In the genomic region with DNA sequence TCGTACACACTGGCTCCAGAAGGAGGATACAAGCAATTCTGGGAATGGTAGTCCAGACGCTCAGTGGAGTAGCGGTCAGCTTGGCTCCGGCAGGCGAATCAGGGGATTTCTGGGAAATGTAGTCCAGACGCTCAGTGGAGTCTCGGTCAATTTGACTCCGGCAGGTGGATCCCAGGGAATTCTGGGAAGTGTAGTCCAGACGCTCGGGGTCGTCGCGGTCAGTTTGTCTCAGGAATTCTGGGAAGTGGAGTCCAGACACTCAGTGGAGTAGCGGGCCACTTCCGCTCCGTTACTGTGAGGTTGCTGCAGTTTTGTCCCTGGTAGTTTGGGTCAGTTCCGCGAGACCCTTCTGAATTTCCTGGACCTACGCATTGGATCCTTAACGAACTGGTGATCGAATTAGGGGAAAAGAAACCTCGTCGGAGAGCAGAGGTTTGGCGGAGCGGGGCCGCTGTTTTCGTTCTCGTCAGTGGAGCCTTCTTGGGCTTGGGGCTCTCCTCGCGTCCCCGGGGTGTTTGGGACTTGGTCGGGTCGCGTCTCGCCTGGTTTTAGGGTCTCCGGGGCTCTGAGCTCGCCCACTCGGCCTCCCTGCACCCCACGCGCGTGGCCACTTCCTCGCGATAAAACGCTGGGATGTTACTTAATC, we compare ENCODE assay signal across 8 cellular contexts. TPM values are rescaled to one million over a fixed set of nuclear protein-coding genes. Genes with fewer than 3 reads are reported as not detected.
DNase-seq lines count a peak whose midpoint lies in the region; ATAC-seq and TF ChIP-seq lines count a peak whose summit lies in the region.

A gene (plus strand): TSS at position 262 of the 646 bp plus-strand sequence. CDS start 2,429 bp downstream, outside the sequence.

- H3K9me2 ChIP-seq in PC-9 (ENCODE audit: insufficient read depth), result no peaks in the 10 kb centered on the region

- H4K20me1 ChIP-seq in PC-9 (ENCODE audit: insufficient read depth), result no peaks in the 10 kb centered on the region

- H2AFZ ChIP-seq in PC-9, result peak within 1 kb of the TSS; percentile 93

- BruUV-seq in PC-9 (replicated peaks; lab: Mats Ljungman, UMichigan), result no TSS peak

- peak; percentile 90 for ATAC-seq in GM21576 (IDR thresholded peaks at IDR 0.05; ENCODE audit: unreplicated experiment)

- TF ChIP-seq EP300 in Ishikawa (IDR thresholded peaks at IDR 0.05; ENCODE audit: borderline replicate concordance), result no peak

- H3K36me3 ChIP-seq in PC-9 (ENCODE audit: low read depth) (no peaks in the 10 kb centered on the region; the same call in 1 of the 2 replicates), esophagus squamous epithelium (peaks cover 0 to 31% (median 8%) of the 10 kb centered on the region in 3 donors), muscle layer of duodenum (ENCODE audit: control insufficient read depth in 1 of 2, insufficient read depth in 2 of 2, low read length in 2 of 2) (peaks cover 15 to 28% of the 10 kb centered on the region in 2 donors)

- no peak within 1 kb of the TSS for H3K27ac ChIP-seq in PC-9
- peak within 1 kb of the TSS; percentile 72 to 83 (median 79) for H3K27ac ChIP-seq in esophagus squamous epithelium
- peak within 1 kb of the TSS; percentile 88 for H3K27ac ChIP-seq in muscle layer of duodenum (ENCODE audit: low read length)

- peaks cover 14% of the 10 kb centered on the region; the same call in 1 of the 2 replicates for H3K4me1 ChIP-seq in PC-9 (replicated peaks; ENCODE audit: insufficient read depth)
- H3K4me1 ChIP-seq in esophagus squamous epithelium, result peaks cover 0 to 25% (median 17%) of the 10 kb centered on the region in 3 donors
- H3K4me1 ChIP-seq in muscle layer of duodenum (ENCODE audit: control insufficient read depth in 1 of 2, insufficient read depth in 2 of 2, low read length in 2 of 2), result peaks cover 4 to 16% of the 10 kb centered on the region in 2 donors

- H3K9me3 ChIP-seq in PC-9 (ENCODE audit: insufficient read depth, low read depth), result peaks cover 29% of the 10 kb centered on the region
- H3K9me3 ChIP-seq in esophagus squamous epithelium, result peaks cover 0 to 29% (median 22%) of the 10 kb centered on the region in 3 donors
- peaks cover 9 to 24% of the 10 kb centered on the region in 2 donors for H3K9me3 ChIP-seq in muscle layer of duodenum (ENCODE audit: control insufficient read depth in 1 of 2, low read length in 2 of 2)

- intact Hi-C loops in PC-9 (cut with micrococcal nuclease; ENCODE audit: unreplicated experiment), result loop anchor here (1.0 to 10.0 kb wide), 7 partner anchors 19 to 192 kb away; a partner anchor contains a TSS
- intact Hi-C loops in esophagus squamous epithelium (cut with DNase I), result no loop called here

- CTCF ChIA-PET in PC-9 (lab: Charles Lee), result no interaction called here

- POLR2A ChIA-PET in PC-9 (lab: Charles Lee; ENCODE audit: unreplicated experiment), result no interaction called here

- H3K4me3 ChIP-seq in PC-9 (peak within 1 kb of the TSS; percentile 80), esophagus squamous epithelium (peak within 1 kb of the TSS; percentile 64 to 86 (median 71)), muscle layer of duodenum (ENCODE audit: low read depth in 1 of 2, low read length in 2 of 2) (peak within 1 kb of the TSS; percentile 87 to 97)

- H3K4me2 ChIP-seq in PC-9, result peak within 1 kb of the TSS; percentile 91

- TF ChIP-seq CTCF in PC-9 (conservative IDR thresholded peaks at IDR 0.05) (no peak), esophagus squamous epithelium (IDR thresholded peaks at IDR 0.05) (peak in 1 of 6 experiments; percentile 3)

- TF ChIP-seq POLR2A in esophagus squamous epithelium (IDR thresholded peaks at IDR 0.05), result no peak

- TF ChIP-seq RAD21 in Ishikawa (IDR thresholded peaks at IDR 0.05; ENCODE audit: low read depth), result no peak

- H3K27me3 ChIP-seq in PC-9 (ENCODE audit: insufficient read depth, low read depth), result no peaks in the 10 kb centered on the region
- H3K27me3 ChIP-seq in esophagus squamous epithelium, result no peaks in the 10 kb centered on the region
- no peaks in the 10 kb centered on the region for H3K27me3 ChIP-seq in muscle layer of duodenum (ENCODE audit: low read depth, low read length)

- H3F3A ChIP-seq in PC-9 (ENCODE audit: insufficient read depth, low read depth), result no peaks in the 10 kb centered on the region

- no peaks in the 10 kb centered on the region for H3K79me2 ChIP-seq in PC-9 (ENCODE audit: low read depth)

- DNase-seq in DMS153 treated with DMSO at 0.1 percent for 48 hours (lab: John Stamatoyannopoulos, UW; ENCODE audit: unreplicated experiment) (peak; percentile 97), PC-9 (peak; percentile 91 to 97), esophagus squamous epithelium (lab: John Stamatoyannopoulos, UW) (peak; percentile 65)
- peak; percentile 84 to 88 for DNase-seq in activated T-cell treated with anti-CD3 and anti-CD28 coated beads, Interleukin-2, amount 50 U/mL, for 48 hours
- DNase-seq in stimulated activated CD8-positive, alpha-beta memory T cell treated with anti-CD3 and anti-CD28 coated beads, Interleukin-7, amount 100 ng/mL, for 24 hours (ENCODE audit: low read depth), result peak; percentile 70

- 0% methylated on average over 15 to 26 of the region's 44 CpGs for WGBS in esophagus squamous epithelium, 2 donors

TF ChIP-seq in Ishikawa, 13 proteins besides CTCF, POLR2A, EP300 and RAD21:
- TF ChIP-seq, protein P1, sequence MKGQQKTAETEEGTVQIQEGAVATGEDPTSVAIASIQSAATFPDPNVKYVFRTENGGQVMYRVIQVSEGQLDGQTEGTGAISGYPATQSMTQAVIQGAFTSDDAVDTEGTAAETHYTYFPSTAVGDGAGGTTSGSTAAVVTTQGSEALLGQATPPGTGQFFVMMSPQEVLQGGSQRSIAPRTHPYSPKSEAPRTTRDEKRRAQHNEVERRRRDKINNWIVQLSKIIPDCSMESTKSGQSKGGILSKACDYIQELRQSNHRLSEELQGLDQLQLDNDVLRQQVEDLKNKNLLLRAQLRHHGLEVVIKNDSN (IDR thresholded peaks at IDR 0.05), result peak; percentile 47
- peak; percentile 69 for TF ChIP-seq TCF12 (IDR thresholded peaks at IDR 0.05; ENCODE audit: low read depth)
- peak; percentile 47; the same call in 1 of the 2 replicates for TF ChIP-seq YY1 (IDR thresholded peaks at IDR 0.05; ENCODE audit: low read depth)
- TF ChIP-seq, protein P2, sequence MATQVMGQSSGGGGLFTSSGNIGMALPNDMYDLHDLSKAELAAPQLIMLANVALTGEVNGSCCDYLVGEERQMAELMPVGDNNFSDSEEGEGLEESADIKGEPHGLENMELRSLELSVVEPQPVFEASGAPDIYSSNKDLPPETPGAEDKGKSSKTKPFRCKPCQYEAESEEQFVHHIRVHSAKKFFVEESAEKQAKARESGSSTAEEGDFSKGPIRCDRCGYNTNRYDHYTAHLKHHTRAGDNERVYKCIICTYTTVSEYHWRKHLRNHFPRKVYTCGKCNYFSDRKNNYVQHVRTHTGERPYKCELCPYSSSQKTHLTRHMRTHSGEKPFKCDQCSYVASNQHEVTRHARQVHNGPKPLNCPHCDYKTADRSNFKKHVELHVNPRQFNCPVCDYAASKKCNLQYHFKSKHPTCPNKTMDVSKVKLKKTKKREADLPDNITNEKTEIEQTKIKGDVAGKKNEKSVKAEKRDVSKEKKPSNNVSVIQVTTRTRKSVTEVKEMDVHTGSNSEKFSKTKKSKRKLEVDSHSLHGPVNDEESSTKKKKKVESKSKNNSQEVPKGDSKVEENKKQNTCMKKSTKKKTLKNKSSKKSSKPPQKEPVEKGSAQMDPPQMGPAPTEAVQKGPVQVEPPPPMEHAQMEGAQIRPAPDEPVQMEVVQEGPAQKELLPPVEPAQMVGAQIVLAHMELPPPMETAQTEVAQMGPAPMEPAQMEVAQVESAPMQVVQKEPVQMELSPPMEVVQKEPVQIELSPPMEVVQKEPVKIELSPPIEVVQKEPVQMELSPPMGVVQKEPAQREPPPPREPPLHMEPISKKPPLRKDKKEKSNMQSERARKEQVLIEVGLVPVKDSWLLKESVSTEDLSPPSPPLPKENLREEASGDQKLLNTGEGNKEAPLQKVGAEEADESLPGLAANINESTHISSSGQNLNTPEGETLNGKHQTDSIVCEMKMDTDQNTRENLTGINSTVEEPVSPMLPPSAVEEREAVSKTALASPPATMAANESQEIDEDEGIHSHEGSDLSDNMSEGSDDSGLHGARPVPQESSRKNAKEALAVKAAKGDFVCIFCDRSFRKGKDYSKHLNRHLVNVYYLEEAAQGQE (IDR thresholded peaks at IDR 0.05; ENCODE audit: low read depth), result no peak
- peak; percentile 53; the same call in 1 of the 2 replicates for TF ChIP-seq CREB1 (IDR thresholded peaks at IDR 0.05; ENCODE audit: low read depth)
- TF ChIP-seq TEAD4 (IDR thresholded peaks at IDR 0.05), result no peak
- TF ChIP-seq NFIC (IDR thresholded peaks at IDR 0.05), result peak; percentile 64
- TF ChIP-seq TAF1 (IDR thresholded peaks at IDR 0.05; ENCODE audit: low read depth), result no peak
- no peak for TF ChIP-seq EGR1 (IDR thresholded peaks at IDR 0.05)
- TF ChIP-seq ZBTB7A (IDR thresholded peaks at IDR 0.05; ENCODE audit: low read depth), result no peak
- no peak for TF ChIP-seq CEBPB (IDR thresholded peaks at IDR 0.05)
- TF ChIP-seq, protein P3, sequence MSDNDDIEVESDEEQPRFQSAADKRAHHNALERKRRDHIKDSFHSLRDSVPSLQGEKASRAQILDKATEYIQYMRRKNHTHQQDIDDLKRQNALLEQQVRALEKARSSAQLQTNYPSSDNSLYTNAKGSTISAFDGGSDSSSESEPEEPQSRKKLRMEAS (IDR thresholded peaks at IDR 0.05), result no peak
- no peak; the same call in 1 of the 2 replicates for TF ChIP-seq FOXM1 (IDR thresholded peaks at IDR 0.05; ENCODE audit: borderline replicate concordance, low read depth)

RNA-seq across cellular contexts. Expression of the gene that starts here (rescaled TPM):
- total RNA-seq in PC-9 (2021) (3.5 and 5.4 TPM in 2 replicates), esophagus squamous epithelium (1 to 10 TPM; 1.2 to 3.1 (median 2.4) TPM)
